In the genomic region with DNA sequence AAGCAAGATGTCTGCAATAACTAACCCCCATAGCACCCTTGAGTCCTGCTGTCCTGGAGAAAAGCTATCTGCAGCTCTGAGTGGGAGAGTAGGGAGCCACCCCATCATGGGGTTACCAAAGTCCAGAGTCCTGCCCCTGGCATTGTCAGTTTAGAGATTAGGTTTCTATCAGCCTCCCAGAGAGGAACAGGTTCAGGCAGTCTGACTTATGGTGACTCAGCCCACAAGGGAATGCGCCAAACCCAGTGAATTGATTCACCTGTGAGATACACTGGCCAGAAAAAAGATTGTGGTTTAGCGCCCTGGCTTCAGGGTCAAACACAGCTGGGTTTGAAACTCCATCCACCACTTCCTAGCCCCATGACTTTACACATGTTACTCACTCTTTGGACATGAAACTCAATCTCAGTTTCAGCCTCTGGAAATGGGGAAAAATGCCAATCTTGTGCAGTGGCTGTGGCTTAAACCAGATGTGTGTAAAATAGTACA, we compare ENCODE assay signal across 8 cellular contexts.
DNase-seq lines count a peak whose midpoint lies in the region; ATAC-seq lines count a peak whose summit lies in the region.

No MANE protein-coding gene starts in this region.

- no peak overlapping the region for H3K27ac Mint-ChIP-seq in activated naive CD4-positive, alpha-beta T cell treated with anti-CD3 and anti-CD28 coated beads, Interleukin-2, amount 50 U/mL, for 72 hours
- no peak overlapping the region for H3K27ac Mint-ChIP-seq in T-helper 2 cell treated with Interferon-gamma antibody and Interleukin-4, amounts not matched to agents 5 μg/mL and 100 μg/mL, for 36 hours

- no peak overlapping the region for H3K4me3 Mint-ChIP-seq in T-helper 2 cell treated with Interferon-gamma antibody and Interleukin-4, amounts not matched to agents 5 μg/mL and 100 μg/mL, for 36 hours

- H3K9me3 Mint-ChIP-seq in activated naive CD4-positive, alpha-beta T cell treated with anti-CD3 and anti-CD28 coated beads, Interleukin-2, amount 50 U/mL, for 72 hours = no peaks in the 10 kb centered on the region
- H3K9me3 Mint-ChIP-seq in T-helper 2 cell treated with Interferon-gamma antibody and Interleukin-4, amounts not matched to agents 5 μg/mL and 100 μg/mL, for 36 hours = no peaks in the 10 kb centered on the region

- H3K36me3 Mint-ChIP-seq in activated naive CD4-positive, alpha-beta T cell treated with anti-CD3 and anti-CD28 coated beads, Interleukin-2, amount 50 U/mL, for 72 hours = no peaks in the 10 kb centered on the region
- no peaks in the 10 kb centered on the region for H3K36me3 Mint-ChIP-seq in T-helper 2 cell treated with Interferon-gamma antibody and Interleukin-4, amounts not matched to agents 5 μg/mL and 100 μg/mL, for 36 hours (ENCODE audit: low read depth)

- H3K4me1 Mint-ChIP-seq in T-helper 2 cell treated with Interferon-gamma antibody and Interleukin-4, amounts not matched to agents 5 μg/mL and 100 μg/mL, for 36 hours (ENCODE audit: low read depth) = peaks cover 3% of the 10 kb centered on the region

- peak; percentile 77 to 83 for ATAC-seq in activated naive CD4-positive, alpha-beta T cell treated with anti-CD3 and anti-CD28 coated beads, Interleukin-2, amount 50 U/mL, for 72 hours
- ATAC-seq in HG03103 (IDR thresholded peaks at IDR 0.05; ENCODE audit: low read depth, unreplicated experiment) = peak; percentile 57

- DNase-seq in activated naive CD4-positive, alpha-beta T cell treated with anti-CD3 and anti-CD28 coated beads, Interleukin-2, amount 50 U/mL, for 72 hours (ENCODE audit: low spot score in 2 of 2) = peak; percentile 13 to 79
- DNase-seq in activated naive CD4-positive, alpha-beta T cell (lab: John Stamatoyannopoulos, UW) = no peak
- DNase-seq in T-helper 2 cell treated with Interferon-gamma antibody and Interleukin-4, amounts not matched to agents 5 μg/mL and 100 μg/mL, for 36 hours (ENCODE audit: low spot score) = peak; percentile 25
- DNase-seq in kidney glomerular epithelial cell (lab: John Stamatoyannopoulos, UW) (peak; percentile 94), amygdala (lab: John Stamatoyannopoulos, UW) (no peak), globus pallidus (ENCODE audit: low spot score) (no peak), NCI-H2227 (lab: John Stamatoyannopoulos, UW; ENCODE audit: unreplicated experiment) (no peak)

- peaks cover 49% of the 10 kb centered on the region for H3K27me3 Mint-ChIP-seq in T-helper 2 cell treated with Interferon-gamma antibody and Interleukin-4, amounts not matched to agents 5 μg/mL and 100 μg/mL, for 36 hours (ENCODE audit: low read depth)

Comparison
In these comparisons a context has a peak if more than half of its experiments do, and no peak if none do; other contexts are left out.
1. DNase-seq: peak in activated naive CD4-positive, alpha-beta T cell treated with anti-CD3 and anti-CD28 coated beads, Interleukin-2, amount 50 U/mL, for 72 hours (2 of 2), T-helper 2 cell treated with Interferon-gamma antibody and Interleukin-4, amounts not matched to agents 5 μg/mL and 100 μg/mL, for 36 hours (single experiment) and kidney glomerular epithelial cell (single experiment); none in activated naive CD4-positive, alpha-beta T cell (0 of 4), amygdala (0 of 56), globus pallidus (single experiment) and NCI-H2227 (single experiment).